ENCODE assay signal across 26 cellular contexts in genomic region chr12:59980491-59980890, GRCh38.
"Had no signal": no experiment of that assay in that cellular context is flagged by ENCODE, and none has a peak within 500 bp of the region (broad histone marks: within the 10 kb centered on the region; RNA-seq: fewer than 3 reads in every experiment).

No MANE protein-coding gene starts in this region.

- H3K27ac ChIP-seq: gastroesophageal sphincter, neutrophil, pancreas, psoas muscle, right atrium auricular region, spleen, thoracic aorta, vagina had no signal

- DNase-seq: activated B cell treated with CpG ODN at 0.5 μM for 24 hours; activated CD4-positive, alpha-beta T cell treated with anti-CD3 and anti-CD28 coated beads for 36 hours; activated CD4-positive, alpha-beta T cell treated with anti-CD3 and anti-CD28 coated beads, Interleukin-2, amount 50 U/mL, for 4 hours; activated CD8-positive, alpha-beta memory T cell treated with anti-CD3 and anti-CD28 coated beads for 24 hours; activated CD8-positive, alpha-beta memory T cell treated with anti-CD3 and anti-CD28 coated beads, Interleukin-2, amount 50 U/mL, for 4 hours; activated naive CD4-positive, alpha-beta T cell treated with anti-CD3 and anti-CD28 coated beads, Interleukin-2, amount 10 ng/mL, durations not matched to agents 7 days and 5 days; activated T-cell treated with anti-CD3 and anti-CD28 coated beads, Interleukin-2, amount 50 U/mL, for 24 hours; dermis blood vessel endothelial cell; effector memory CD4-positive, alpha-beta T cell; head of caudate nucleus; hypothalamus; left ventricle myocardium superior; mammary epithelial cell; midbrain; pancreas; psoas muscle; spleen; stimulated activated CD4-positive, alpha-beta T cell treated with anti-CD3 and anti-CD28 coated beads, Interleukin-4, amount 100 ng/mL, for 1 hour; stimulated activated naive CD4-positive, alpha-beta T cell treated with Interleukin-2 at 50 U/mL for 16 hours; T1000 had no signal

- H3K27me3 ChIP-seq: gastroesophageal sphincter, neutrophil, pancreas, right atrium auricular region, spleen, vagina had no signal

- H3K4me3 ChIP-seq: gastroesophageal sphincter, pancreas, psoas muscle, right atrium auricular region, spleen, thoracic aorta, vagina had no signal

- H3K9me3 ChIP-seq: gastroesophageal sphincter, neutrophil, pancreas, psoas muscle, right atrium auricular region, thoracic aorta, vagina had no signal

- H3K36me3 ChIP-seq: gastroesophageal sphincter, neutrophil, pancreas, right atrium auricular region, spleen, thoracic aorta, vagina had no signal

- H3K4me1 ChIP-seq: gastroesophageal sphincter, pancreas, psoas muscle, right atrium auricular region, spleen, vagina had no signal

- ATAC-seq: activated CD4-positive, alpha-beta T cell treated with anti-CD3 and anti-CD28 coated beads for 36 hours; gastroesophageal sphincter; left ventricle myocardium superior; natural killer cell treated with Interleukin-12 subunit alpha and Interleukin-12 subunit beta and Interleukin-15 and Interleukin-18, amount 100 ng/mL, for 72 hours; pancreas; psoas muscle had no signal
